Comparison of ENCODE assay signal across 1 cellular context in genomic region chr11:65871811-65872548, GRCh38.
TF ChIP-seq lines count a peak whose summit lies in the region.

No MANE protein-coding gene starts in this region.

TF ChIP-seq in WTC11, 78 proteins besides CTCF, POLR2A, EP300 and RAD21 (continued from another document):
- no peak for TF ChIP-seq HMGXB4 (CRISPR knock-in tag; IDR thresholded peaks at IDR 0.05)
- no peak for TF ChIP-seq GRHL2 (CRISPR knock-in tag; IDR thresholded peaks at IDR 0.05; ENCODE audit: insufficient replicate concordance, severe bottlenecking)
- 0 out of 2 replicates have a peak, but pooled peaks have one; percentile 42 for TF ChIP-seq FOXP1 (CRISPR knock-in tag; IDR thresholded peaks at IDR 0.05; ENCODE audit: borderline replicate concordance)
- TF ChIP-seq ATF3 (CRISPR knock-in tag; conservative IDR thresholded peaks at IDR 0.05): no peak
- TF ChIP-seq ZNF512 (CRISPR knock-in tag; IDR thresholded peaks at IDR 0.05; ENCODE audit: borderline replicate concordance): no peak
